Comparison of ENCODE assay signal across 23 cellular contexts in genomic region chr1:3978928-3979325, GRCh38.
"Had no signal": no experiment of that assay in that cellular context is flagged by ENCODE, and none has a peak within 500 bp of the region (broad histone marks: within the 10 kb centered on the region; RNA-seq: fewer than 3 reads in every experiment).

No MANE protein-coding gene starts in this region.

- ATAC-seq: esophagus mucosa; gastrocnemius medialis; lower lobe of right lung; natural killer cell; stimulated activated memory B cell treated with anti-CD40 and anti-IgM and Interleukin-4, amounts not matched to agents 10 μg/mL and 1 μg/mL and 100 μg/mL, for 72 hours; stimulated activated naive CD8-positive, alpha-beta T cell treated with anti-CD3 and anti-CD28 coated beads, Interleukin-15, Interleukin-2, amounts not matched to agents 100 U/mL and 50 U/mL, for 24 hours had no signal

- DNase-seq: colonic mucosa; effector CD8-positive, alpha-beta T cell; endodermal cell; foreskin fibroblast; gastrocnemius medialis; kidney; left ventricle myocardium inferior; lower lobe of right lung; natural killer cell; sigmoid colon; stimulated activated CD4-positive, alpha-beta T cell treated with anti-CD3 and anti-CD28 coated beads, Interleukin-4, amount 100 ng/mL, for 4 hours; stimulated activated naive CD8-positive, alpha-beta T cell treated with anti-CD3 and anti-CD28 coated beads, Interleukin-15, Interleukin-2, amounts not matched to agents 100 U/mL and 50 U/mL, for 24 hours; testis; tibial artery; uterus had no signal

- H3K27ac ChIP-seq: colonic mucosa, epithelial cell of prostate, gastrocnemius medialis, left ventricle myocardium inferior, lower lobe of right lung, parathyroid adenoma, right atrium auricular region, sigmoid colon, skin epidermis, spleen, testis, tibial artery, upper lobe of left lung, uterus had no signal

- H3K27me3 ChIP-seq: colonic mucosa, right atrium auricular region, testis, uterus had no signal

- H3K9ac ChIP-seq: parathyroid adenoma had no signal

- H2AFZ ChIP-seq: parathyroid adenoma had no signal

- H3K79me2 ChIP-seq: parathyroid adenoma had no signal

- H3K9me3 ChIP-seq: colonic mucosa, gastrocnemius medialis, left ventricle myocardium inferior, lower lobe of right lung, right atrium auricular region, sigmoid colon, spleen, testis, tibial artery, upper lobe of left lung, uterus had no signal

- H3K36me3 ChIP-seq: colonic mucosa, gastrocnemius medialis, left ventricle myocardium inferior, lower lobe of right lung, right atrium auricular region, sigmoid colon, spleen, tibial artery, upper lobe of left lung, uterus had no signal

- H3K4me3 ChIP-seq: colonic mucosa, gastrocnemius medialis, left ventricle myocardium inferior, lower lobe of right lung, right atrium auricular region, sigmoid colon, skin epidermis, spleen, testis, tibial artery, upper lobe of left lung, uterus had no signal

- H3K4me1 ChIP-seq: colonic mucosa, gastrocnemius medialis, left ventricle myocardium inferior, lower lobe of right lung, parathyroid adenoma, right atrium auricular region, sigmoid colon, spleen, testis, tibial artery, upper lobe of left lung, uterus had no signal
